In the genomic region with DNA sequence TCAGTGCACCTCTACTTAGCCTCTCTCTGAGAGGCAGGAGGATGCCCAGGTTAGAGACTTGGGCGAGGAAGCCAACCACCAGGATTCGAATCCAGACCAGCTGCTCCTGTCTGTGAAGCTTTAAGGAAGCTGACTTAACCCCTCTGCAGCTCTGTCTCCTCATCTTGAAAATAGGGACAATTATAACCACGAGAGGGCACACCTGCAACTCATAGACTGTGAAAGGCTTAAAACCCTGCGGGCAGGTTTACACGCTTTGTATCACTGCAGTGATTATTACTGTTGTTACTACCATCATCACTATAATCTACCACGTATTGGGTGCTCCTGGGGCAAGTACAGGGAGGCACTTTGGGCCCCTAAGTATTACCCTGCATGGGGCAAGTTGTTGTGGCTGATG, we compare ENCODE assay signal across 8 cellular contexts.
DNase-seq lines count a peak whose midpoint lies in the region; ATAC-seq and TF ChIP-seq lines count a peak whose summit lies in the region.

No MANE protein-coding gene starts in this region.

- H3K36me3 ChIP-seq in Loucy (ENCODE audit: insufficient read depth, low read length) = no peaks in the 10 kb centered on the region
- H3K36me3 ChIP-seq in mucosa of descending colon (ENCODE audit: low read depth) = no peaks in the 10 kb centered on the region

- H3K9ac ChIP-seq in Loucy (ENCODE audit: low read depth, low read length, poor library complexity, severe bottlenecking) = no peak overlapping the region

- H3K4me3 ChIP-seq in Loucy (ENCODE audit: low read length, poor library complexity, severe bottlenecking) (no peak overlapping the region), mucosa of descending colon (no peak overlapping the region)

- no peaks in the 10 kb centered on the region for H3K9me3 ChIP-seq in Loucy (ENCODE audit: insufficient read depth, low read depth, low read length)
- H3K9me3 ChIP-seq in mucosa of descending colon = no peaks in the 10 kb centered on the region

- H3K4me2 ChIP-seq in Loucy (ENCODE audit: low read depth, low read length, poor library complexity, severe bottlenecking) = no peak overlapping the region

- H3K27me3 ChIP-seq in Loucy (ENCODE audit: insufficient read depth, low read length, poor library complexity, severe bottlenecking) = no peaks in the 10 kb centered on the region

- DNase-seq in NOMO-1 treated with DMSO at 0.1 percent for 48 hours (lab: John Stamatoyannopoulos, UW; ENCODE audit: unreplicated experiment) (peak; percentile 4), NOMO-1 treated with dmso at 0.1 percent for 144 hours (lab: John Stamatoyannopoulos, UW; ENCODE audit: unreplicated experiment) (no peak), mucosa of descending colon (peak in 1 of 3 donors; percentile 38), GOT3 (lab: John Stamatoyannopoulos, UW) (no peak), foreskin melanocyte (no peak)
- peak; percentile 30 to 44 for DNase-seq in activated CD4-positive, alpha-beta T cell treated with anti-CD3 and anti-CD28 coated beads for 4 hours

- peak; percentile 52; the same call in 1 of the 2 replicates for TF ChIP-seq CTCF in Loucy (conservative IDR thresholded peaks at IDR 0.05; ENCODE audit: low read length)
- TF ChIP-seq CTCF in mucosa of descending colon (IDR thresholded peaks at IDR 0.05) = no peak

- peak; percentile 42 for ATAC-seq in mucosa of descending colon
- ATAC-seq in GM19023 (IDR thresholded peaks at IDR 0.05; ENCODE audit: unreplicated experiment) = no peak

- H3K79me2 ChIP-seq in Loucy (ENCODE audit: insufficient read depth, low read length) = no peaks in the 10 kb centered on the region

- no peak overlapping the region for H2AFZ ChIP-seq in Loucy (ENCODE audit: low read length)

- H3K9me2 ChIP-seq in Loucy (replicated peaks; ENCODE audit: low read depth, low read length) = no peaks in the 10 kb centered on the region

- H3F3A ChIP-seq in Loucy (ENCODE audit: low read depth) = no peaks in the 10 kb centered on the region

- H3K4me1 ChIP-seq in Loucy (ENCODE audit: insufficient read depth, low read length, poor library complexity, severe bottlenecking) = no peaks in the 10 kb centered on the region
- H3K4me1 ChIP-seq in mucosa of descending colon (ENCODE audit: low read depth) = no peaks in the 10 kb centered on the region

- no peaks in the 10 kb centered on the region for H4K20me1 ChIP-seq in Loucy (ENCODE audit: insufficient read depth, low read length, poor library complexity, severe bottlenecking)

- intact Hi-C loops in mucosa of descending colon (cut with DNase I, micrococcal nuclease) = no loop called here

Comparison
In these comparisons a context has a peak if more than half of its experiments do, and no peak if none do; other contexts are left out.
1. DNase-seq: peak in NOMO-1 treated with DMSO at 0.1 percent for 48 hours (single experiment) and activated CD4-positive, alpha-beta T cell treated with anti-CD3 and anti-CD28 coated beads for 4 hours (2 of 2); none in NOMO-1 treated with dmso at 0.1 percent for 144 hours (single experiment), GOT3 (single experiment) and foreskin melanocyte (single experiment).